Comparison of ENCODE assay signal across 10 cellular contexts in genomic region chr19:50356691-50357177, GRCh38. TPM values are rescaled to one million over a fixed set of nuclear protein-coding genes. Genes with fewer than 3 reads are reported as not detected.
DNase-seq lines count a peak whose midpoint lies in the region; ATAC-seq and TF ChIP-seq lines count a peak whose summit lies in the region.
"Had no signal": no experiment of that assay in that cellular context is flagged by ENCODE, and none has a peak within 500 bp of the region (broad histone marks: within the 10 kb centered on the region; RNA-seq: fewer than 3 reads in every experiment).

No MANE protein-coding gene starts in this region.

- H3K9me3 ChIP-seq in left ventricle myocardium inferior (replicated peaks), result no peaks in the 10 kb centered on the region
- H3K9me3 ChIP-seq: right lobe of liver, vagina had no signal

- H3K36me3 ChIP-seq in left ventricle myocardium inferior, result no peaks in the 10 kb centered on the region
- H3K36me3 ChIP-seq: right lobe of liver, vagina had no signal

- no peak for TF ChIP-seq CTCF in left ventricle myocardium inferior (IDR thresholded peaks at IDR 0.05; ENCODE audit: borderline replicate concordance)

- ATAC-seq in Right ventricle myocardium superior (ENCODE audit: poor library complexity) (no peak), memory B cell (ENCODE audit: low read depth) (no peak), GM18870 (IDR thresholded peaks at IDR 0.05; ENCODE audit: unreplicated experiment) (no peak)
- ATAC-seq in activated T-helper 17 cell treated with anti-CD3 and anti-CD28 coated beads, Interleukin-2, amount 50 U/mL, for 72 hours (replicated peaks), result no peak

- intact Hi-C loops in left ventricle myocardium inferior (cut with micrococcal nuclease) (no loop called here), Right ventricle myocardium superior (cut with DNase I) (no loop called here)

- H3K36me3 Mint-ChIP-seq in activated T-helper 17 cell treated with anti-CD3 and anti-CD28 coated beads, Interleukin-2, amount 50 U/mL, for 72 hours (ENCODE audit: low read depth), result peaks cover 38% of the 10 kb centered on the region
- no peaks in the 10 kb centered on the region for H3K36me3 Mint-ChIP-seq in memory B cell

- peak overlapping the region; percentile 72 for H3K4me3 Mint-ChIP-seq in activated T-helper 17 cell treated with anti-CD3 and anti-CD28 coated beads, Interleukin-2, amount 50 U/mL, for 72 hours
- H3K4me3 Mint-ChIP-seq in memory B cell, result peak overlapping the region; percentile 93

- no peaks in the 10 kb centered on the region for H3K27me3 Mint-ChIP-seq in activated T-helper 17 cell treated with anti-CD3 and anti-CD28 coated beads, Interleukin-2, amount 50 U/mL, for 72 hours
- no peaks in the 10 kb centered on the region for H3K27me3 Mint-ChIP-seq in memory B cell

- peaks cover 24% of the 10 kb centered on the region for H3K4me1 ChIP-seq in left ventricle myocardium inferior

- H3K27me3 ChIP-seq in left ventricle myocardium inferior (ENCODE audit: low read depth), result no peaks in the 10 kb centered on the region
- H3K27me3 ChIP-seq: right lobe of liver, vagina had no signal

- H3K4me1 Mint-ChIP-seq in activated T-helper 17 cell treated with anti-CD3 and anti-CD28 coated beads, Interleukin-2, amount 50 U/mL, for 72 hours, result peaks cover 34% of the 10 kb centered on the region
- H3K4me1 Mint-ChIP-seq in memory B cell, result peaks cover 32% of the 10 kb centered on the region

- peak overlapping the region; percentile 67 for H3K27ac Mint-ChIP-seq in activated T-helper 17 cell treated with anti-CD3 and anti-CD28 coated beads, Interleukin-2, amount 50 U/mL, for 72 hours
- peak overlapping the region; percentile 97 for H3K27ac Mint-ChIP-seq in memory B cell

- peak overlapping the region; percentile 83 for H3K27ac ChIP-seq in left ventricle myocardium inferior (replicated peaks)

- peak overlapping the region; percentile 67 for H3K4me3 ChIP-seq in left ventricle myocardium inferior

- no peaks in the 10 kb centered on the region for H3K9me3 Mint-ChIP-seq in activated T-helper 17 cell treated with anti-CD3 and anti-CD28 coated beads, Interleukin-2, amount 50 U/mL, for 72 hours
- peaks cover 2% of the 10 kb centered on the region for H3K9me3 Mint-ChIP-seq in memory B cell

- DNase-seq in left ventricle myocardium inferior (no peak), Right ventricle myocardium superior (no peak), memory B cell (ENCODE audit: low spot score in 2 of 2) (no peak), hepatic stellate cell (ENCODE audit: low spot score) (no peak)
- DNase-seq in activated CD4-positive, CD25-positive, alpha-beta regulatory T cell (lab: John Stamatoyannopoulos, UW), result no peak
- no peak for DNase-seq in activated CD4-positive, alpha-beta T cell treated with anti-CD3 and anti-CD28 coated beads, Interleukin-2, amount 50 U/mL, for 48 hours

RNA-seq across cellular contexts. Expression of gene NAPSA, which starts 8.7 kb away (rescaled TPM):
- 0.05 TPM for total RNA-seq in left ventricle myocardium inferior
- total RNA-seq in Right ventricle myocardium superior, result 0.40 TPM
- 10 to 100 TPM; 54.6 to 86.0 TPM for total RNA-seq in activated T-helper 17 cell treated with anti-CD3 and anti-CD28 coated beads, Interleukin-2, amount 50 U/mL, for 72 hours

RNA-seq across cellular contexts. Expression of gene NR1H2, which starts 19.5 kb away (rescaled TPM):
- 71.6 TPM for total RNA-seq in left ventricle myocardium inferior
- total RNA-seq in Right ventricle myocardium superior, result 68.4 TPM
- 10 to 100 TPM; 58.3 to 81.3 TPM for total RNA-seq in activated T-helper 17 cell treated with anti-CD3 and anti-CD28 coated beads, Interleukin-2, amount 50 U/mL, for 72 hours

RNA-seq across cellular contexts. Expression of gene POLD1, which starts 27.4 kb away (rescaled TPM):
- total RNA-seq in left ventricle myocardium inferior, result 10.8 TPM
- total RNA-seq in Right ventricle myocardium superior, result 7.8 TPM
- 100 to 1,000 TPM; 146 to 202 TPM for total RNA-seq in activated T-helper 17 cell treated with anti-CD3 and anti-CD28 coated beads, Interleukin-2, amount 50 U/mL, for 72 hours

RNA-seq across cellular contexts. Expression of gene KCNC3, which starts 27.6 kb away (rescaled TPM):
- total RNA-seq in left ventricle myocardium inferior (2.6 TPM), Right ventricle myocardium superior (2.0 TPM)
- 10 to 100 TPM; 12.8 to 18.8 TPM for total RNA-seq in activated T-helper 17 cell treated with anti-CD3 and anti-CD28 coated beads, Interleukin-2, amount 50 U/mL, for 72 hours

Comparison
In these comparisons a context has a peak if more than half of its experiments do, and no peak if none do; other contexts are left out.
1. RNA of gene NAPSA, which starts 8.7 kb away (total RNA-seq): 54.6 to 86.0 TPM in activated T-helper 17 cell treated with anti-CD3 and anti-CD28 coated beads, Interleukin-2, amount 50 U/mL, for 72 hours; 0.40 TPM in Right ventricle myocardium superior (single experiment) and 0.05 TPM in left ventricle myocardium inferior (single experiment); every median in the first group is over 10 times any median in the second.
2. RNA of gene POLD1, which starts 27.4 kb away (total RNA-seq): 146 to 202 TPM in activated T-helper 17 cell treated with anti-CD3 and anti-CD28 coated beads, Interleukin-2, amount 50 U/mL, for 72 hours; 10.8 TPM in left ventricle myocardium inferior (single experiment) and 7.8 TPM in Right ventricle myocardium superior (single experiment); every median in the first group is over 10 times any median in the second.